ENCODE assay signal across 1 cellular context in genomic region chr4:77578145-77578544, GRCh38.
TF ChIP-seq lines count a peak whose summit lies in the region.

No MANE protein-coding gene starts in this region.

TF ChIP-seq in HepG2, 621 proteins besides CTCF, POLR2A, EP300 and RAD21 (continued from another document):
- TF ChIP-seq PRDM4 (CRISPR knock-in tag; IDR thresholded peaks at IDR 0.05; ENCODE audit: borderline replicate concordance) (no peak), ZNF501 (CRISPR knock-in tag; IDR thresholded peaks at IDR 0.05) (no peak), BCL6 (CRISPR knock-in tag; IDR thresholded peaks at IDR 0.05) (no peak)
TF ChIP-seq in HepG2: peak in this region for 0.
